ENCODE assay signal across 19 cellular contexts in the genomic region with DNA sequence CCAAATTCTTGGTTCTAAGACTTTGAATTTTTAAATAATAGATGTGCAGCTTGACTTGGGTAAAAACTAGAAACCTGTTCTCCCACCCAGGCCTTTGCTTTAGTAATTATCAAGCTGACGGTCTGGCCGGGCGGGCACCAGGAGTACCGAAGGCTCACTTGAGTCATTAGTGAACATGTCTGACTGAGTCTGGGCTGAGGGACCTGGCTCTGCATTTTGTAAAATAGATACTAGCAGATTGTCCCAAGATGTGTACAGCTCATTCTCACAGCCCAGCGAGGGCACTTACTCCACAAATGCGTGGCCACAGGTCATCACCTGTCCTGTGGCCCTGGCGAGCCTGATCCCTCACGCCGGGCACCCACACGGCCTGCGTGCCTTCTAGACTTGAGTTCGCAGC.
DNase-seq lines count a peak whose midpoint lies in the region; ATAC-seq and TF ChIP-seq lines count a peak whose summit lies in the region.
"Had no signal": no experiment of that assay in that cellular context is flagged by ENCODE, and none has a peak within 500 bp of the region (broad histone marks: within the 10 kb centered on the region; RNA-seq: fewer than 3 reads in every experiment).

No MANE protein-coding gene starts in this region.

- no peak for TF ChIP-seq POLR2A in esophagus muscularis mucosa (IDR thresholded peaks at IDR 0.05; ENCODE audit: low read depth)

- H3K4me1 Mint-ChIP-seq in brain (peaks cover 43% of the 10 kb centered on the region), neural crest cell (peaks cover 20% of the 10 kb centered on the region)
- no peaks in the 10 kb centered on the region for H3K4me1 Mint-ChIP-seq in activated CD4-positive, alpha-beta T cell treated with anti-CD3 and anti-CD28 coated beads, Interleukin-2, amount 10 ng/mL, durations not matched to agents 24 days and 14 days
- H3K4me1 Mint-ChIP-seq: IgD-negative memory B cell had no signal

- no peaks in the 10 kb centered on the region for H3K9me3 ChIP-seq in esophagus muscularis mucosa
- H3K9me3 ChIP-seq: HAP-1 had no signal

- WGBS in esophagus muscularis mucosa, result 94% methylated on average over 9 of the region's 12 CpGs

- H3K36me3 ChIP-seq in esophagus muscularis mucosa, result peaks cover 0 to 40% (median 28%) of the 10 kb centered on the region in 4 donors

- H3K4me3 Mint-ChIP-seq in brain (peak overlapping the region in 1 of 5 experiments; percentile 20), neural crest cell (no peak overlapping the region)
- no peak overlapping the region for H3K4me3 Mint-ChIP-seq in activated CD4-positive, alpha-beta T cell treated with anti-CD3 and anti-CD28 coated beads, Interleukin-2, amount 10 ng/mL, durations not matched to agents 24 days and 14 days
- H3K4me3 Mint-ChIP-seq: IgD-negative memory B cell had no signal

- no peak for TF ChIP-seq CTCF in brain (conservative IDR thresholded peaks at IDR 0.05)
- no peak for TF ChIP-seq CTCF in esophagus muscularis mucosa (IDR thresholded peaks at IDR 0.05)
- no peak for TF ChIP-seq CTCF in neural crest cell (conservative IDR thresholded peaks at IDR 0.05)

- H3K27me3 Mint-ChIP-seq in brain (no peaks in the 10 kb centered on the region), neural crest cell (ENCODE audit: low read depth) (no peaks in the 10 kb centered on the region)
- no peaks in the 10 kb centered on the region for H3K27me3 Mint-ChIP-seq in activated CD4-positive, alpha-beta T cell treated with anti-CD3 and anti-CD28 coated beads, Interleukin-2, amount 10 ng/mL, durations not matched to agents 24 days and 14 days
- H3K27me3 Mint-ChIP-seq: IgD-negative memory B cell had no signal

- H3K27ac Mint-ChIP-seq in brain, result peak overlapping the region; percentile 88 to 98 (median 97)
- H3K27ac Mint-ChIP-seq in neural crest cell (ENCODE audit: unreplicated experiment), result peak overlapping the region; percentile 41
- no peak overlapping the region for H3K27ac Mint-ChIP-seq in activated CD4-positive, alpha-beta T cell treated with anti-CD3 and anti-CD28 coated beads, Interleukin-2, amount 10 ng/mL, durations not matched to agents 24 days and 14 days
- H3K27ac Mint-ChIP-seq: IgD-negative memory B cell had no signal

- H3K27ac ChIP-seq in esophagus muscularis mucosa (replicated peaks in 1 of 4) (peak overlapping the region; percentile 69 to 75 (median 74)), temporal lobe (ENCODE audit: low read depth, low read length) (peak overlapping the region; percentile 86)

- H3K4me1 ChIP-seq in esophagus muscularis mucosa, result peaks cover 69 to 98% (median 84%) of the 10 kb centered on the region in 4 donors

- H3K36me3 Mint-ChIP-seq in brain, result peaks cover 34% of the 10 kb centered on the region
- peaks cover 16% of the 10 kb centered on the region for H3K36me3 Mint-ChIP-seq in neural crest cell (ENCODE audit: low read depth)
- no peaks in the 10 kb centered on the region for H3K36me3 Mint-ChIP-seq in activated CD4-positive, alpha-beta T cell treated with anti-CD3 and anti-CD28 coated beads, Interleukin-2, amount 10 ng/mL, durations not matched to agents 24 days and 14 days (ENCODE audit: low read depth)

- ATAC-seq in GM19324 (IDR thresholded peaks at IDR 0.05; ENCODE audit: low FRiP score, unreplicated experiment), result no peak
- ATAC-seq in GM19467 (IDR thresholded peaks at IDR 0.05; ENCODE audit: unreplicated experiment), result no peak
- no peak for ATAC-seq in GM21717 (IDR thresholded peaks at IDR 0.05; ENCODE audit: unreplicated experiment)

- H3K4me3 ChIP-seq in esophagus muscularis mucosa, result no peak overlapping the region
- H3K4me3 ChIP-seq: HAP-1 had no signal

- H3K27me3 ChIP-seq in esophagus muscularis mucosa, result no peaks in the 10 kb centered on the region

- no peak for TF ChIP-seq EP300 in esophagus muscularis mucosa (IDR thresholded peaks at IDR 0.05)

- DNase-seq in esophagus muscularis mucosa (ENCODE audit: extremely low spot score), result no peak
- DNase-seq in neural crest cell (ENCODE audit: low read depth, low spot score), result no peak
- DNase-seq in activated CD4-positive, alpha-beta T cell treated with anti-CD3 and anti-CD28 coated beads, Interleukin-2, amount 10 ng/mL, durations not matched to agents 24 days and 14 days, result no peak
- DNase-seq: activated CD4-positive, alpha-beta T cell treated with anti-CD3 and anti-CD28 coated beads for 48 hours; activated CD8-positive, alpha-beta memory T cell treated with anti-CD3 and anti-CD28 coated beads, Interleukin-2, amount 50 U/mL, for 4 hours; activated effector memory CD4-positive, alpha-beta T cell treated with anti-CD3 and anti-CD28 coated beads, Interleukin-2, amount 50 U/mL, for 16 hours; AML-193; EL; mesendoderm; MM.1S; NCI-H187; stimulated activated naive CD4-positive, alpha-beta T cell treated with Interleukin-2 at 50 U/mL for 16 hours had no signal

- peaks cover 0 to 4% (median 0%) of the 10 kb centered on the region in 5 experiments for H3K9me3 Mint-ChIP-seq in brain
- no peaks in the 10 kb centered on the region for H3K9me3 Mint-ChIP-seq in neural crest cell
- no peaks in the 10 kb centered on the region for H3K9me3 Mint-ChIP-seq in activated CD4-positive, alpha-beta T cell treated with anti-CD3 and anti-CD28 coated beads, Interleukin-2, amount 10 ng/mL, durations not matched to agents 24 days and 14 days
- H3K9me3 Mint-ChIP-seq: IgD-negative memory B cell had no signal

- intact Hi-C loops in esophagus muscularis mucosa (cut with DNase I), result no loop called here
- intact Hi-C loops in activated CD4-positive, alpha-beta T cell treated with anti-CD3 and anti-CD28 coated beads, Interleukin-2, amount 10 ng/mL, durations not matched to agents 24 days and 14 days (cut with micrococcal nuclease), result no loop called here
